28 cellular contexts compared by ENCODE assay signal in the genomic region with DNA sequence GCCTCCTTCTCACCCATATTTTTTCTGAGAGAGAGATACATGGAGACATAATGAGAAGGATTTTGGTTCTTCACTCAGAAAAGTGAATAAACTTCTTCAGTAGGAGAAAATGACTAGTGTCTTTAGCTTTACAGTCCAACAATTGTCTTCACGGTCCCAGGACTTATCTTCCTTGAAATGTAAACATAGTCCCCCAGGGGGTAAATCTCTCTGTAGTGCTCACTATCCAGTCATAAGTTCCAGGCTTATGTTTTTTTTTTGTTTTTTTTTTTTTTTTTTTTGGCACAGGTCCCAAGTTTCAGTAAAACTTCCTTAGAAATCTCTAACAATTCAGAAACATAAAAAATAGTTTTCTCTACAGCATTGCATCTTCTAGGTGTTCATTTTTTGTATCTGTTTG.
A peak's percentile ranks its signal among the peaks of the same experiment; 100 is the strongest.
DNase-seq lines count a peak whose midpoint lies in the region; ATAC-seq and TF ChIP-seq lines count a peak whose summit lies in the region.
"Had no signal": no experiment of that assay in that cellular context is flagged by ENCODE, and none has a peak within 500 bp of the region (broad histone marks: within the 10 kb centered on the region; RNA-seq: fewer than 3 reads in every experiment).

No MANE protein-coding gene starts in this region.

- H2AK9ac ChIP-seq in IMR-90 (replicated peaks; ENCODE audit: low read depth, low read length, poor library complexity), result no peak overlapping the region

- H2BK20ac ChIP-seq in IMR-90 (ENCODE audit: low read depth, low read length), result no peak overlapping the region

- no peaks in the 10 kb centered on the region for H3K36me3 ChIP-seq in A673 (ENCODE audit: insufficient read depth, low read length, poor library complexity, severe bottlenecking)
- no peaks in the 10 kb centered on the region for H3K36me3 ChIP-seq in IMR-90 (ENCODE audit: control insufficient read depth, insufficient read depth, low read length)
- H3K36me3 ChIP-seq: adrenal gland, BE2C, MG63, tibial nerve had no signal

- TF ChIP-seq POLR2A in IMR-90 (IDR thresholded peaks at IDR 0.05; ENCODE audit: low read depth, low read length), result no peak

- no peak for TF ChIP-seq CTCF in A673 (conservative IDR thresholded peaks at IDR 0.05; ENCODE audit: low read depth, low read length)
- TF ChIP-seq CTCF in IMR-90 (conservative IDR thresholded peaks at IDR 0.05; ENCODE audit: low read depth, low read length), result no peak
- TF ChIP-seq CTCF in fibroblast of pulmonary artery (IDR thresholded peaks at IDR 0.05; ENCODE audit: low read length, missing control alignments), result no peak

- no peak overlapping the region for H3K4me2 ChIP-seq in IMR-90 (ENCODE audit: low read depth, low read length)

- no CpG with 5 or more reads among the region's 1 CpG for WGBS in IMR-90 (ENCODE audit: extremely low coverage in 2 of 2, insufficient read length in 1 of 2), 2 experiments

- H3K9me3 ChIP-seq in A673 (ENCODE audit: low read depth, low read length, poor library complexity, severe bottlenecking) (no peaks in the 10 kb centered on the region), IMR-90 (ENCODE audit: control insufficient read depth, insufficient read depth, low read length) (0 out of 2 replicates have a peak, but pooled peaks cover 2% of the 10 kb centered on the region)
- H3K9me3 ChIP-seq: adrenal gland, BE2C, MG63, tibial nerve had no signal

- no peaks in the 10 kb centered on the region for H3K9me1 ChIP-seq in IMR-90 (ENCODE audit: insufficient read depth, low read length)

- H3K27me3 ChIP-seq in A673 (replicated peaks; ENCODE audit: insufficient read depth, low read depth, low read length, poor library complexity) (no peaks in the 10 kb centered on the region), IMR-90 (ENCODE audit: control insufficient read depth, insufficient read depth, low read length) (no peaks in the 10 kb centered on the region)
- H3K27me3 ChIP-seq: adrenal gland, BE2C, MG63, tibial nerve had no signal

- no peaks in the 10 kb centered on the region for H3K79me1 ChIP-seq in IMR-90 (ENCODE audit: low read depth in 1 of 2, low read length in 2 of 2)

- no peak overlapping the region for H4K91ac ChIP-seq in IMR-90 (ENCODE audit: insufficient read depth, low read depth, low read length)

- no peak overlapping the region for H3K18ac ChIP-seq in IMR-90 (ENCODE audit: low read depth, low read length)

- H2AK5ac ChIP-seq in IMR-90 (ENCODE audit: low read depth, low read length), result no peak overlapping the region

- H4K20me1 ChIP-seq in IMR-90 (ENCODE audit: insufficient read depth, low read length), result no peaks in the 10 kb centered on the region

- DNase-seq in A673 (ENCODE audit: low spot score), result peak; percentile 55
- peak; percentile 66 for DNase-seq in IMR-90
- peak; percentile 19 for DNase-seq in amniotic epithelial cell (ENCODE audit: low read depth)
- DNase-seq in fibroblast of pulmonary artery (ENCODE audit: low read depth), result peak; percentile 47
- no peak for DNase-seq in effector CD4-positive, alpha-beta T cell
- DNase-seq in activated naive CD4-positive, alpha-beta T cell treated with anti-CD3 and anti-CD28 coated beads, Interleukin-2, amount 50 U/mL, for 16 hours, result no peak
- DNase-seq: ACHN; activated CD4-positive, alpha-beta T cell treated with anti-CD3 and anti-CD28 coated beads, Interleukin-2, amount 50 U/mL, for 1 hour; activated CD8-positive, alpha-beta memory T cell treated with anti-CD3 and anti-CD28 coated beads, Interleukin-2, amount 10 ng/mL, durations not matched to agents 7 days and 5 days; activated naive CD4-positive, alpha-beta T cell; activated T-cell treated with anti-CD3 and anti-CD28 coated beads, Interleukin-2, amount 50 U/mL, for 72 hours; adrenal gland; BE2C; caudate nucleus; DMS153; GDM1; H7; MG63; natural killer cell; NCI-H1417; NCI-H526; retina; SHP77; T1000 had no signal

- intact Hi-C loops in A673 (cut with micrococcal nuclease; ENCODE audit: unreplicated experiment), result no loop called here
- intact Hi-C loops in IMR-90 (cut with micrococcal nuclease), result no loop called here

- H4K8ac ChIP-seq in IMR-90 (ENCODE audit: low read depth in 2 of 2, low read length in 2 of 2), result no peak overlapping the region

- dilution Hi-C loops in IMR-90 (cut with HindIII; ENCODE audit: low sequenced_read_pairs, unreplicated experiment), result no loop called here

- 0 out of 2 replicates have a peak overlapping the region, but pooled peaks have one; percentile 80 for H3K14ac ChIP-seq in IMR-90 (replicated peaks; ENCODE audit: low read depth, low read length)

- H3K4me3 ChIP-seq in A673 (ENCODE audit: low read depth, low read length, poor library complexity, severe bottlenecking) (no peak overlapping the region), IMR-90 (ENCODE audit: insufficient read depth, low read depth, low read length) (no peak overlapping the region), fibroblast of pulmonary artery (replicated peaks; ENCODE audit: low read depth, low read length) (no peak overlapping the region)
- H3K4me3 ChIP-seq: adrenal gland, MG63, skin epidermis, tibial nerve had no signal

- H2BK5ac ChIP-seq in IMR-90 (ENCODE audit: low read depth, low read length, poor library complexity, severe bottlenecking), result no peak overlapping the region

- no peak overlapping the region for H3K56ac ChIP-seq in IMR-90 (ENCODE audit: extremely low read depth, insufficient read depth, low read length)

- no peak for ATAC-seq in IMR-90 (ENCODE audit: low read depth)
- ATAC-seq in GM21423 (IDR thresholded peaks at IDR 0.05; ENCODE audit: unreplicated experiment), result no peak
- no peak for ATAC-seq in HG02884 (IDR thresholded peaks at IDR 0.05; ENCODE audit: unreplicated experiment)
- ATAC-seq: activated CD8-positive, alpha-beta memory T cell treated with anti-CD3 and anti-CD28 coated beads, Interleukin-2, amount 10 ng/mL, durations not matched to agents 7 days and 5 days; activated T-cell treated with anti-CD3 and anti-CD28 coated beads, Interleukin-2, amount 50 U/mL, for 72 hours; natural killer cell had no signal

- H3K4ac ChIP-seq in IMR-90 (ENCODE audit: low read depth, low read length), result no peak overlapping the region

- H3K27ac ChIP-seq in A673 (ENCODE audit: low read depth, low read length, poor library complexity, severe bottlenecking), result no peak overlapping the region
- H3K27ac ChIP-seq in IMR-90 (ENCODE audit: insufficient read depth, low read length), result no peak overlapping the region
- H3K27ac ChIP-seq: adrenal gland, skin epidermis, tibial nerve had no signal

- no peak overlapping the region for H3K23ac ChIP-seq in IMR-90 (ENCODE audit: low read depth, low read length)

- no peaks in the 10 kb centered on the region for H3K4me1 ChIP-seq in A673 (ENCODE audit: insufficient read depth, low read length, poor library complexity, severe bottlenecking)
- no peaks in the 10 kb centered on the region for H3K4me1 ChIP-seq in IMR-90 (ENCODE audit: control insufficient read depth, insufficient read depth, low read length)
- H3K4me1 ChIP-seq: adrenal gland, tibial nerve had no signal

- H2BK15ac ChIP-seq in IMR-90 (ENCODE audit: low read depth, low read length), result no peak overlapping the region

- H3K9ac ChIP-seq in IMR-90 (ENCODE audit: low read depth, low read length), result no peak overlapping the region

- no peak overlapping the region for H2AFZ ChIP-seq in IMR-90 (replicated peaks; ENCODE audit: low read length, poor library complexity)

- TF ChIP-seq RAD21 in IMR-90 (IDR thresholded peaks at IDR 0.05; ENCODE audit: low read length), result no peak

- no peak overlapping the region for H2BK120ac ChIP-seq in IMR-90 (ENCODE audit: low read depth, low read length)

- POLR2A ChIA-PET in A673 (lab: Charles Lee; ENCODE audit: low non-redundant PET), result no interaction called here
- POLR2A ChIA-PET in IMR-90 (lab: Charles Lee; ENCODE audit: unreplicated experiment), result no interaction called here

- BruUV-seq in A673 (replicated peaks; lab: Mats Ljungman, UMichigan) (no TSS peak), IMR-90 (replicated peaks; lab: Mats Ljungman, UMichigan) (no TSS peak)

- CTCF ChIA-PET in A673 (lab: Charles Lee) (no interaction called here), IMR-90 (lab: Yijun Ruan, JAX) (interaction anchor here (0.6 to 1.0 kb wide), 3 partner anchors 11 to 1756 kb away, joined by 3 to 6 read pairs (median 5); no protein-coding TSS in a partner anchor)

- in situ Hi-C loops in IMR-90 (cut with MboI; ENCODE audit: low sequenced_read_pairs), result no loop called here

- H4K5ac ChIP-seq in IMR-90 (ENCODE audit: low read depth, low read length), result no peak overlapping the region

TF ChIP-seq in IMR-90, 13 proteins besides CTCF, POLR2A, EP300 and RAD21 (continues in another document):
- TF ChIP-seq MAFK (IDR thresholded peaks at IDR 0.05; ENCODE audit: low read depth, low read length), result no peak
- no peak for TF ChIP-seq BHLHE40 (IDR thresholded peaks at IDR 0.05; ENCODE audit: low read depth, low read length)
- TF ChIP-seq NFE2L2 (IDR thresholded peaks at IDR 0.05; ENCODE audit: low read depth, low read length), result no peak
- TF ChIP-seq, protein P1, sequence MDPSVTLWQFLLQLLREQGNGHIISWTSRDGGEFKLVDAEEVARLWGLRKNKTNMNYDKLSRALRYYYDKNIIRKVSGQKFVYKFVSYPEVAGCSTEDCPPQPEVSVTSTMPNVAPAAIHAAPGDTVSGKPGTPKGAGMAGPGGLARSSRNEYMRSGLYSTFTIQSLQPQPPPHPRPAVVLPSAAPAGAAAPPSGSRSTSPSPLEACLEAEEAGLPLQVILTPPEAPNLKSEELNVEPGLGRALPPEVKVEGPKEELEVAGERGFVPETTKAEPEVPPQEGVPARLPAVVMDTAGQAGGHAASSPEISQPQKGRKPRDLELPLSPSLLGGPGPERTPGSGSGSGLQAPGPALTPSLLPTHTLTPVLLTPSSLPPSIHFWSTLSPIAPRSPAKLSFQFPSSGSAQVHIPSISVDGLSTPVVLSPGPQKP (IDR thresholded peaks at IDR 0.05; ENCODE audit: borderline replicate concordance, low read depth, low read length), result no peak
- no peak for TF ChIP-seq RCOR1 (IDR thresholded peaks at IDR 0.05; ENCODE audit: insufficient replicate concordance, low read length)
- no peak for TF ChIP-seq CHD1 (IDR thresholded peaks at IDR 0.05; ENCODE audit: low read depth, low read length)
- TF ChIP-seq CEBPB (IDR thresholded peaks at IDR 0.05; ENCODE audit: low read depth, low read length), result no peak
- no peak for TF ChIP-seq SMC3 (IDR thresholded peaks at IDR 0.05; ENCODE audit: low read depth, low read length)
- no peak for TF ChIP-seq RFX5 (IDR thresholded peaks at IDR 0.05; ENCODE audit: low read depth, low read length)
- TF ChIP-seq, protein P2, sequence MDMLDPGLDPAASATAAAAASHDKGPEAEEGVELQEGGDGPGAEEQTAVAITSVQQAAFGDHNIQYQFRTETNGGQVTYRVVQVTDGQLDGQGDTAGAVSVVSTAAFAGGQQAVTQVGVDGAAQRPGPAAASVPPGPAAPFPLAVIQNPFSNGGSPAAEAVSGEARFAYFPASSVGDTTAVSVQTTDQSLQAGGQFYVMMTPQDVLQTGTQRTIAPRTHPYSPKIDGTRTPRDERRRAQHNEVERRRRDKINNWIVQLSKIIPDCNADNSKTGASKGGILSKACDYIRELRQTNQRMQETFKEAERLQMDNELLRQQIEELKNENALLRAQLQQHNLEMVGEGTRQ (IDR thresholded peaks at IDR 0.05; ENCODE audit: low read depth, low read length), result no peak
- no peak for TF ChIP-seq MAZ (IDR thresholded peaks at IDR 0.05; ENCODE audit: borderline replicate concordance, low read depth, low read length)

Comparison
In these comparisons a context has a peak if more than half of its experiments do, and no peak if none do; other contexts are left out.
1. DNase-seq: peak in A673 (single experiment), IMR-90 (single experiment), amniotic epithelial cell (single experiment) and fibroblast of pulmonary artery (single experiment); none in effector CD4-positive, alpha-beta T cell (single experiment) and activated naive CD4-positive, alpha-beta T cell treated with anti-CD3 and anti-CD28 coated beads, Interleukin-2, amount 50 U/mL, for 16 hours (single experiment).